In the genomic region with DNA sequence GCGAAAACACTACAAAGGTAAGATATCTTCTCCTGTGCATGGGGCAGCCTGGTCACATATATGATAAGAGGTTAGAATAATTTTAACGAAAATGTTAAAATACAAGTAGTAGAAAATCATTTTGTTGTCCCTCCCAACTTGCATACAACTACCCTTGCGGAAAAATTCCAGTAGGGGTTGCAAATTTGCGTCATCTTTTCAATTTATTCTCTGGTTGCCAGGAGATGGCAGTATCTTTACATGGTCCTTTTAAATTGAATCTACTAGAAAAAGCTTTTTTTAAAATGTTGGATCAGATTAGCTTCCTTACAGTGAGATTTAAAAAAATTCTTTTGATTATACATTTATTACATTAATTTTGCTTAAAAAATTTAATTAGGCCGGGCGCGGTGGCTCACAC, we compare ENCODE assay signal across 12 cellular contexts. TPM values are rescaled to one million over a fixed set of nuclear protein-coding genes. Genes with fewer than 3 reads are reported as not detected.
DNase-seq lines count a peak whose midpoint lies in the region; ATAC-seq, FAIRE-seq and TF ChIP-seq lines count a peak whose summit lies in the region.
"Had no signal": no experiment of that assay in that cellular context is flagged by ENCODE, and none has a peak within 500 bp of the region (broad histone marks: within the 10 kb centered on the region; RNA-seq: fewer than 3 reads in every experiment).

No MANE protein-coding gene starts in this region.

- no peak overlapping the region for H2AFZ ChIP-seq in H9 (ENCODE audit: low read length)

- no peaks in the 10 kb centered on the region for H3K79me1 ChIP-seq in H9 (ENCODE audit: insufficient read depth, low read depth, low read length, poor library complexity, severe bottlenecking)

- ATAC-seq in foreskin keratinocyte (no peak), HG03175 (IDR thresholded peaks at IDR 0.05; ENCODE audit: unreplicated experiment) (no peak), GM18870 (IDR thresholded peaks at IDR 0.05; ENCODE audit: unreplicated experiment) (no peak), HG02642 (IDR thresholded peaks at IDR 0.05; ENCODE audit: poor library complexity, unreplicated experiment) (no peak), HG03139 (IDR thresholded peaks at IDR 0.05; ENCODE audit: unreplicated experiment) (no peak)
- ATAC-seq: CD8-positive, alpha-beta T cell had no signal

- no peak overlapping the region for H3K4me2 ChIP-seq in H9 (ENCODE audit: insufficient read depth, insufficient read length, low read length)

- no peak overlapping the region for H3K56ac ChIP-seq in H9 (ENCODE audit: insufficient read length, low read depth, low read length)

- no peak overlapping the region for H2BK20ac ChIP-seq in H9 (ENCODE audit: low read depth, low read length, poor library complexity, severe bottlenecking)

- no peaks in the 10 kb centered on the region for H4K20me1 ChIP-seq in H9 (ENCODE audit: control insufficient read depth, insufficient read depth, insufficient read length)

- no peaks in the 10 kb centered on the region for H3K79me2 ChIP-seq in H9 (ENCODE audit: insufficient read depth, low read length)

- H3K27me3 ChIP-seq in H9 (ENCODE audit: insufficient read depth, low read length) (no peaks in the 10 kb centered on the region), foreskin keratinocyte (no peaks in the 10 kb centered on the region)

- TF ChIP-seq CTCF in 22Rv1 (IDR thresholded peaks at IDR 0.05) (peak; percentile 36), H9 (conservative IDR thresholded peaks at IDR 0.05) (peak; percentile 41; the same call in 2 of the 3 replicates), foreskin keratinocyte (conservative IDR thresholded peaks at IDR 0.05) (peak; percentile 42)

- no peak overlapping the region for H2BK120ac ChIP-seq in H9 (ENCODE audit: low read depth, low read length, poor library complexity, severe bottlenecking)

- H3K36me3 Mint-ChIP-seq in H9 (ENCODE audit: insufficient read depth in 1 of 3, low read depth in 3 of 3): peaks cover 15 to 75% (median 74%) of the 10 kb centered on the region in 3 experiments; a peak in 6 of 7 replicates

- no peak overlapping the region for H3K27ac ChIP-seq in 22Rv1
- no peak overlapping the region for H3K27ac ChIP-seq in H9 (ENCODE audit: insufficient read length, low read depth, low read length)
- H3K27ac ChIP-seq in foreskin keratinocyte: no peak overlapping the region

- H3K4me1 ChIP-seq in H9 (ENCODE audit: insufficient read depth, low read length) (no peaks in the 10 kb centered on the region), foreskin keratinocyte (no peaks in the 10 kb centered on the region)

- H3K4me1 Mint-ChIP-seq in H9: no peaks in the 10 kb centered on the region

- no peaks in the 10 kb centered on the region for H3K27me3 Mint-ChIP-seq in H9 (ENCODE audit: low read depth)
- H3K27me3 Mint-ChIP-seq: activated naive CD4-positive, alpha-beta T cell treated with anti-CD3 and anti-CD28 coated beads, Interleukin-2, amount 10 ng/mL, durations not matched to agents 7 days and 5 days had no signal

- FAIRE-seq in RCC 7860 (lab: Jason Lieb, UNC): no peak

- H2BK15ac ChIP-seq in H9 (ENCODE audit: low read depth, low read length): no peak overlapping the region

- H2BK12ac ChIP-seq in H9 (ENCODE audit: insufficient read length, low read depth, low read length): no peak overlapping the region

- H2AK5ac ChIP-seq in H9 (ENCODE audit: insufficient read length, low read length): no peak overlapping the region

- H3K4me3 Mint-ChIP-seq in H9: no peak overlapping the region
- H3K4me3 Mint-ChIP-seq: activated naive CD4-positive, alpha-beta T cell treated with anti-CD3 and anti-CD28 coated beads, Interleukin-2, amount 10 ng/mL, durations not matched to agents 7 days and 5 days; CD8-positive, alpha-beta T cell had no signal

- no peak overlapping the region for H3K18ac ChIP-seq in H9 (ENCODE audit: insufficient read length, low read depth, low read length)

- H3K27ac Mint-ChIP-seq in H9: no peak overlapping the region; a peak in 1 of 7 replicates
- H3K27ac Mint-ChIP-seq: activated naive CD4-positive, alpha-beta T cell treated with anti-CD3 and anti-CD28 coated beads, Interleukin-2, amount 10 ng/mL, durations not matched to agents 7 days and 5 days; CD8-positive, alpha-beta T cell had no signal

- H3K9me3 Mint-ChIP-seq in H9: no peaks in the 10 kb centered on the region
- H3K9me3 Mint-ChIP-seq: activated naive CD4-positive, alpha-beta T cell treated with anti-CD3 and anti-CD28 coated beads, Interleukin-2, amount 10 ng/mL, durations not matched to agents 7 days and 5 days; CD8-positive, alpha-beta T cell had no signal

- H4K8ac ChIP-seq in H9 (replicated peaks; ENCODE audit: insufficient read length, low read depth, low read length): no peak overlapping the region

- H4K5ac ChIP-seq in H9 (ENCODE audit: insufficient read length, low read depth, low read length): no peak overlapping the region

- no peak for DNase-seq in H9
- DNase-seq in RCC 7860 (ENCODE audit: low spot score): peak; percentile 19
- DNase-seq in foreskin keratinocyte: no peak
- DNase-seq: activated naive CD4-positive, alpha-beta T cell treated with anti-CD3 and anti-CD28 coated beads, Interleukin-2, amount 10 ng/mL, durations not matched to agents 7 days and 5 days; CD8-positive, alpha-beta T cell; stimulated activated CD4-positive, alpha-beta T cell treated with anti-CD3 and anti-CD28 coated beads, Interleukin-12 subunit alpha, Interleukin-12 subunit beta, amount 100 ng/mL, for 4 hours had no signal

- no peak overlapping the region for H3K23ac ChIP-seq in H9 (ENCODE audit: insufficient read length, low read depth, low read length)

- no peak overlapping the region for H3T11ph ChIP-seq in H9 (ENCODE audit: low read length)

- H3K9me3 ChIP-seq in H9 (ENCODE audit: control insufficient read depth, low read depth, low read length): no peaks in the 10 kb centered on the region

- H3K4ac ChIP-seq in H9 (ENCODE audit: low read depth, low read length): no peak overlapping the region

- no CpG with 5 or more reads among the region's 7 CpGs for WGBS in H9 (ENCODE audit: extremely low coverage, insufficient read length, low lambda C conversion rate)

- H3K23me2 ChIP-seq in H9 (ENCODE audit: insufficient read length, low read depth, low read length, poor library complexity, severe bottlenecking): no peaks in the 10 kb centered on the region

- no peak overlapping the region for H2BK5ac ChIP-seq in H9 (ENCODE audit: insufficient read length, low read length)

- H3K9ac ChIP-seq in H9 (ENCODE audit: extremely low read depth, insufficient read length, low read length): no peak overlapping the region

- no peak overlapping the region for H4K91ac ChIP-seq in H9 (ENCODE audit: insufficient read length, low read depth, low read length)

- H3K14ac ChIP-seq in H9 (ENCODE audit: insufficient read depth, low read length): no peak overlapping the region

RNA-seq across cellular contexts. Expression of a gene that starts 10.9 kb away (rescaled TPM):
- total RNA-seq in H9 (2021) (50.1 and 51.4 TPM in 2 replicates), foreskin keratinocyte (27.6 and 28.6 TPM in 2 replicates)
- 8.1 and 12.4 TPM in 2 replicates for polyA plus RNA-seq in foreskin keratinocyte

RNA-seq across cellular contexts. Expression of a gene that starts 11.2 kb away (rescaled TPM):
- total RNA-seq in H9 (2021) (185 and 194 TPM in 2 replicates), foreskin keratinocyte (119 and 130 TPM in 2 replicates)
- polyA plus RNA-seq in foreskin keratinocyte: 95.9 and 107 TPM in 2 replicates

RNA-seq across cellular contexts. Expression of a gene that starts 42.4 kb away (rescaled TPM):
- total RNA-seq in H9 (2021) (4.5 and 5.9 TPM in 2 replicates), foreskin keratinocyte (not detected in 2 replicates)
- polyA plus RNA-seq in foreskin keratinocyte: not detected in 2 replicates
- total RNA-seq: CD8-positive, alpha-beta T cell; epithelial cell of proximal tubule had no signal

RNA-seq across cellular contexts. Expression of a gene that starts 58.0 kb away (rescaled TPM):
- total RNA-seq in H9 (2021): 1.1 and 1.2 TPM in 2 replicates
- not detected in 2 replicates for total RNA-seq in foreskin keratinocyte
- not detected in 2 replicates for polyA plus RNA-seq in foreskin keratinocyte
- total RNA-seq: CD8-positive, alpha-beta T cell; epithelial cell of proximal tubule had no signal
